1 cellular context compared by ENCODE assay signal in genomic region chr3:156463123-156463522, GRCh38.
TF ChIP-seq lines count a peak whose summit lies in the region.

No MANE protein-coding gene starts in this region.

TF ChIP-seq in K562, 482 proteins besides CTCF, POLR2A, EP300 and RAD21 (continued from another document):
- peak; percentile 47; the same call in 1 of the 2 replicates for TF ChIP-seq ZNF592 (IDR thresholded peaks at IDR 0.05)
- no peak for TF ChIP-seq NFE2 (IDR thresholded peaks at IDR 0.05; ENCODE audit: low read depth)
- peak; percentile 70; the same call in 1 of the 2 replicates for TF ChIP-seq ZNF263 (CRISPR knock-in tag; IDR thresholded peaks at IDR 0.05; ENCODE audit: borderline replicate concordance)
- TF ChIP-seq ZNF24 (IDR thresholded peaks at IDR 0.05) = no peak
- no peak for TF ChIP-seq RBBP5 (IDR thresholded peaks at IDR 0.05; ENCODE audit: borderline replicate concordance, insufficient read depth, low read length, poor library complexity, severe bottlenecking)
- no peak for TF ChIP-seq RBM15 (IDR thresholded peaks at IDR 0.05; ENCODE audit: insufficient read depth, low read length)
TF ChIP-seq in K562: peak in this region for 2.
